8 cellular contexts compared by ENCODE assay signal in the genomic region with DNA sequence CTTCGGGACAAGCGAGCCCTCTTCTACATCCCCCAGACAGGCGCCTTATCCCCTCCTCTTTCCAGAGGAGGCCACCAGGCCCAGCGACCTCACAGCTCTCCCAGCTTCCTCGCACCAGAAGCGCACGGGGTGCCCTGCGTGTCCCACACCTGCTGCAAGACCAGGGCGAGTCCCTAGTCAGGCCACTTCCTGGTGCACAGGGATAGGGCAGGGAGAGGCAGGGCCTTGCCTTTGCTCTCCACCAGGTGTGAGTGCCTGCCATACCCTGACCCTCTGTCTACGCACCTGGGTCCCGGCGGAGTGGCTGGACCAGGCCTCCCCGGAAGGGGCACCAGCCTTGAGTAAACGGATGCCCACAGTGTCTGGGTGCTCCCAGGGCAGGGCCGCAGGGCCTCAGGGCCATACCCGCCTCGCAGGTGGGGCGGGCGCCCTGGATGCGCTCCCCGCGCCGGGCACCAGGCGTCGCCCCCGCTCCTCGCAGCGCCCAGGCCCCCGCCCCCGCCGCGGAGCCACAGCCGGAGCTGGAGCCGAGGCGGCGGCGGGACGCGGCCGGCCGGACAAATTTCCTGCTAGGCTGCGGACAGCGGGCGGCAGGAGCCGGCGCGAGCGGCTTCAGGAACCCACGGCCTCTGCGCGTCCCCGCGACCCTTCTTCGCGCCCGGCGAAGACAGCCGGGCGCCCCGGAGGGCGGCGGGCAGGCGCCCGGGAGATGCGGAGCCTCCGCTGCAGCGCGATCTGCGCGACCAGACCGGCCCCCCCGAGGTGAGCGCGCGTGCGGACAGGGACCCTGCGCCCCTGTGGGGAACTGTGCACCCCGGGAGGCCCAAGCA. TPM values are rescaled to one million over a fixed set of nuclear protein-coding genes. Genes with fewer than 3 reads are reported as not detected.
DNase-seq lines count a peak whose midpoint lies in the region; ATAC-seq and TF ChIP-seq lines count a peak whose summit lies in the region.

A gene with protein sequence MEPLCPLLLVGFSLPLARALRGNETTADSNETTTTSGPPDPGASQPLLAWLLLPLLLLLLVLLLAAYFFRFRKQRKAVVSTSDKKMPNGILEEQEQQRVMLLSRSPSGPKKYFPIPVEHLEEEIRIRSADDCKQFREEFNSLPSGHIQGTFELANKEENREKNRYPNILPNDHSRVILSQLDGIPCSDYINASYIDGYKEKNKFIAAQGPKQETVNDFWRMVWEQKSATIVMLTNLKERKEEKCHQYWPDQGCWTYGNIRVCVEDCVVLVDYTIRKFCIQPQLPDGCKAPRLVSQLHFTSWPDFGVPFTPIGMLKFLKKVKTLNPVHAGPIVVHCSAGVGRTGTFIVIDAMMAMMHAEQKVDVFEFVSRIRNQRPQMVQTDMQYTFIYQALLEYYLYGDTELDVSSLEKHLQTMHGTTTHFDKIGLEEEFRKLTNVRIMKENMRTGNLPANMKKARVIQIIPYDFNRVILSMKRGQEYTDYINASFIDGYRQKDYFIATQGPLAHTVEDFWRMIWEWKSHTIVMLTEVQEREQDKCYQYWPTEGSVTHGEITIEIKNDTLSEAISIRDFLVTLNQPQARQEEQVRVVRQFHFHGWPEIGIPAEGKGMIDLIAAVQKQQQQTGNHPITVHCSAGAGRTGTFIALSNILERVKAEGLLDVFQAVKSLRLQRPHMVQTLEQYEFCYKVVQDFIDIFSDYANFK (plus strand): TSS at position 556 of the 830 bp plus-strand sequence. CDS start 133,779 bp downstream, outside the sequence.

- H3K9me3 ChIP-seq in heart right ventricle: no peaks in the 10 kb centered on the region
- H3K9me3 ChIP-seq in upper lobe of left lung: no peaks in the 10 kb centered on the region

- in situ Hi-C loops in SK-MEL-5 (cut with HindIII; ENCODE audit: low pct_unique_long_range_greater_than_20kb, low sequenced_read_pairs): no loop called here

- no peak for DNase-seq in AG09309 (ENCODE audit: low read depth)
- DNase-seq in SK-MEL-5 (ENCODE audit: low read depth, low spot score): peak; percentile 38
- peak; percentile 84 for DNase-seq in activated naive CD8-positive, alpha-beta T cell treated with anti-CD3 and anti-CD28 coated beads for 36 hours
- peak; percentile 70 to 83 for DNase-seq in heart right ventricle
- DNase-seq in progenitor cell of endocrine pancreas (ENCODE audit: low spot score, unreplicated experiment): peak; percentile 72
- DNase-seq in upper lobe of left lung: peak; percentile 84 to 97

- TF ChIP-seq EP300 in upper lobe of left lung (IDR thresholded peaks at IDR 0.05): no peak

- no peaks in the 10 kb centered on the region for H3K4me1 Mint-ChIP-seq in activated naive CD8-positive, alpha-beta T cell treated with anti-CD3 and anti-CD28 coated beads for 36 hours
- no peaks in the 10 kb centered on the region for H3K4me1 Mint-ChIP-seq in progenitor cell of endocrine pancreas (ENCODE audit: low read depth)

- H3K4me1 ChIP-seq in heart right ventricle (peaks cover 2 to 48% (median 33%) of the 10 kb centered on the region in 9 donors), upper lobe of left lung (peaks cover 19 to 30% (median 25%) of the 10 kb centered on the region in 4 donors)

- H3K36me3 ChIP-seq in heart right ventricle: no peaks in the 10 kb centered on the region
- no peaks in the 10 kb centered on the region for H3K36me3 ChIP-seq in upper lobe of left lung

- H3K36me3 Mint-ChIP-seq in activated naive CD8-positive, alpha-beta T cell treated with anti-CD3 and anti-CD28 coated beads for 36 hours: no peaks in the 10 kb centered on the region
- H3K36me3 Mint-ChIP-seq in progenitor cell of endocrine pancreas (ENCODE audit: insufficient read depth): no peaks in the 10 kb centered on the region

- H3K9me3 Mint-ChIP-seq in activated naive CD8-positive, alpha-beta T cell treated with anti-CD3 and anti-CD28 coated beads for 36 hours: no peaks in the 10 kb centered on the region
- H3K9me3 Mint-ChIP-seq in progenitor cell of endocrine pancreas (ENCODE audit: low read depth): no peaks in the 10 kb centered on the region

- H3K27me3 ChIP-seq in heart right ventricle (peaks cover 0 to 6% (median 0%) of the 10 kb centered on the region in 7 donors), upper lobe of left lung (no peaks in the 10 kb centered on the region)

- H3K4me3 ChIP-seq in AG09309 (ENCODE audit: control insufficient read depth, low read depth, low read length): peak within 1 kb of the TSS; percentile 47
- peak within 1 kb of the TSS; percentile 66 to 92 (median 76) for H3K4me3 ChIP-seq in heart right ventricle
- peak within 1 kb of the TSS; percentile 56 to 91 (median 72) for H3K4me3 ChIP-seq in upper lobe of left lung

- peak; percentile 92 for ATAC-seq in GM18868 (IDR thresholded peaks at IDR 0.05; ENCODE audit: unreplicated experiment)
- ATAC-seq in HG03159 (IDR thresholded peaks at IDR 0.05; ENCODE audit: unreplicated experiment): peak; percentile 93
- ATAC-seq in heart right ventricle: peak; percentile 76 to 92 (median 88)
- peak; percentile 93 to 96 for ATAC-seq in upper lobe of left lung (ENCODE audit: low FRiP score in 2 of 2)

- H3K27ac Mint-ChIP-seq in activated naive CD8-positive, alpha-beta T cell treated with anti-CD3 and anti-CD28 coated beads for 36 hours: no peak within 1 kb of the TSS
- peak within 1 kb of the TSS; percentile 75 for H3K27ac Mint-ChIP-seq in progenitor cell of endocrine pancreas

- H3K27ac ChIP-seq in heart right ventricle (peak within 1 kb of the TSS; percentile 76 to 96 (median 90)), upper lobe of left lung (peak within 1 kb of the TSS; percentile 88 to 91 (median 90))

- H3K27me3 Mint-ChIP-seq in activated naive CD8-positive, alpha-beta T cell treated with anti-CD3 and anti-CD28 coated beads for 36 hours: peaks cover 38% of the 10 kb centered on the region
- H3K27me3 Mint-ChIP-seq in progenitor cell of endocrine pancreas: peaks cover 50% of the 10 kb centered on the region

- intact Hi-C loops in heart right ventricle (cut with DNase I): loop anchor here (1.0 to 10.0 kb wide), 8 partner anchors 104 to 248 kb away; no protein-coding TSS in a partner anchor

- H3K4me3 Mint-ChIP-seq in activated naive CD8-positive, alpha-beta T cell treated with anti-CD3 and anti-CD28 coated beads for 36 hours: peak within 1 kb of the TSS; percentile 8
- peak within 1 kb of the TSS; percentile 60 for H3K4me3 Mint-ChIP-seq in progenitor cell of endocrine pancreas (ENCODE audit: low read depth)

- peak; percentile 51 for TF ChIP-seq CTCF in AG09309 (IDR thresholded peaks at IDR 0.05; ENCODE audit: control insufficient read depth, insufficient read depth, low read depth, low read length, missing control alignments)
- TF ChIP-seq CTCF in heart right ventricle (IDR thresholded peaks at IDR 0.05): peak; percentile 62 to 98 (median 81)
- TF ChIP-seq CTCF in progenitor cell of endocrine pancreas (IDR thresholded peaks at IDR 0.05; ENCODE audit: unreplicated experiment): peak; percentile 79
- peak; percentile 97 to 100 (median 100) for TF ChIP-seq CTCF in upper lobe of left lung (IDR thresholded peaks at IDR 0.05)

- 7% methylated on average over 77 to 78 of the region's 78 CpGs for WGBS in heart right ventricle, 2 donors
- WGBS in upper lobe of left lung, 2 donors: 20 to 79% methylated on average over 4 to 29 of the region's 78 CpGs

- peak in 2 of 4 donors; percentile 11 to 57 for TF ChIP-seq POLR2A in upper lobe of left lung (IDR thresholded peaks at IDR 0.05)

RNA-seq across cellular contexts. Expression of the gene that starts here (rescaled TPM):
- total RNA-seq in SK-MEL-5 (2014; rRNA removed; shearing (Covaris generic)): 0.03 TPM in 1 of 2 replicates, not detected in the other
- not detected in 2 replicates for polyA plus RNA-seq in SK-MEL-5 (2015; cell fraction: cytosol; rRNA removed)
- 0.20 and 0.22 TPM in 2 replicates for polyA plus RNA-seq in SK-MEL-5 (2015; cell fraction: nucleus; rRNA removed)
- total RNA-seq in activated naive CD8-positive, alpha-beta T cell treated with anti-CD3 and anti-CD28 coated beads for 36 hours: 10 to 100 TPM; 21.9 to 26.7 TPM
- total RNA-seq in heart right ventricle (10 to 100 TPM; 17.1 to 42.8 (median 23.0) TPM), progenitor cell of endocrine pancreas (1.9 and 2.4 TPM in 2 replicates), upper lobe of left lung (10 to 100 TPM; 49.9 to 89.2 (median 64.2) TPM)
- 1 to 10 TPM; 6.1 to 7.3 TPM for polyA plus RNA-seq in heart right ventricle

Comparison
In these comparisons a context has a peak if more than half of its experiments do, and no peak if none do; other contexts are left out.
1. Peak in DNase-seq in SK-MEL-5; RNA of the gene not detected or under 1 TPM.